ENCODE assay signal across 31 cellular contexts in genomic region chr2:74725287-74725686, GRCh38.
"Had no signal": no experiment of that assay in that cellular context is flagged by ENCODE, and none has a peak within 500 bp of the region (broad histone marks: within the 10 kb centered on the region; RNA-seq: fewer than 3 reads in every experiment).

No MANE protein-coding gene starts in this region.

- H3K4me1 ChIP-seq: SJCRH30 had no signal

- H3K27ac ChIP-seq: brain microvascular endothelial cell, cardiac muscle cell, SJCRH30, SK-N-MC, WERI-Rb-1 had no signal

- H3K27me3 ChIP-seq: brain microvascular endothelial cell, cardiac muscle cell, MG63, SJCRH30 had no signal

- H3K4me3 Mint-ChIP-seq: activated CD4-positive, alpha-beta memory T cell treated with anti-CD3 and anti-CD28 coated beads, Interleukin-2, amount 10 ng/mL, durations not matched to agents 7 days and 5 days; activated CD8-positive, alpha-beta memory T cell treated with anti-CD3 and anti-CD28 coated beads, Interleukin-2, amount 10 ng/mL, durations not matched to agents 7 days and 5 days; activated naive CD4-positive, alpha-beta T cell treated with anti-CD3 and anti-CD28 coated beads, Interleukin-2, amount 10 ng/mL, durations not matched to agents 7 days and 5 days; activated naive CD8-positive, alpha-beta T cell; activated naive CD8-positive, alpha-beta T cell treated with anti-CD3 and anti-CD28 coated beads, Interleukin-2, amount 50 U/mL, for 24 hours; central memory CD8-positive, alpha-beta T cell had no signal

- H3K4me3 ChIP-seq: cardiac muscle cell, MG63, SJCRH30, SK-N-MC had no signal

- H3K9me3 Mint-ChIP-seq: activated CD4-positive, alpha-beta memory T cell treated with anti-CD3 and anti-CD28 coated beads, Interleukin-2, amount 10 ng/mL, durations not matched to agents 7 days and 5 days; activated naive CD4-positive, alpha-beta T cell treated with anti-CD3 and anti-CD28 coated beads, Interleukin-2, amount 10 ng/mL, durations not matched to agents 7 days and 5 days; central memory CD8-positive, alpha-beta T cell had no signal

- DNase-seq: activated CD4-positive, alpha-beta memory T cell treated with anti-CD3 and anti-CD28 coated beads, Interleukin-2, amount 10 ng/mL, durations not matched to agents 7 days and 5 days; activated CD4-positive, alpha-beta T cell treated with anti-CD3 and anti-CD28 coated beads for 1 hour; activated CD4-positive, alpha-beta T cell treated with anti-CD3 and anti-CD28 coated beads for 48 hours; activated CD4-positive, CD25-positive, alpha-beta regulatory T cell; activated CD8-positive, alpha-beta memory T cell treated with anti-CD3 and anti-CD28 coated beads for 24 hours; activated CD8-positive, alpha-beta memory T cell treated with anti-CD3 and anti-CD28 coated beads, Interleukin-2, amount 10 ng/mL, durations not matched to agents 7 days and 5 days; activated CD8-positive, alpha-beta memory T cell treated with anti-CD3 and anti-CD28 coated beads, Interleukin-2, amount 50 U/mL, for 48 hours; activated effector memory CD4-positive, alpha-beta T cell treated with Interleukin-2 at 50 U/mL for 16 hours; activated naive CD4-positive, alpha-beta T cell treated with anti-CD3 and anti-CD28 coated beads, Interleukin-2, amount 10 ng/mL, durations not matched to agents 7 days and 5 days; activated naive CD8-positive, alpha-beta T cell treated with anti-CD3 and anti-CD28 coated beads, Interleukin-2, amount 50 U/mL, for 24 hours; activated T-cell treated with anti-CD3 and anti-CD28 coated beads, Interleukin-2, amount 50 U/mL, for 48 hours; anterior cingulate cortex; brain microvascular endothelial cell; Karpas-422; MG63; NCI-H1048; NCI-H1105 treated with DMSO at 0.1 percent for 48 hours; NCI-H1436; NCI-H1694; NCI-H1930; NCI-H345; NCI-H524 treated with DMSO at 0.1 percent for 48 hours; NK-92 treated with Interleukin-12 subunit alpha and Interleukin-12 subunit beta, amount 100 ng/mL, for 24 hours; SHP77; SJCRH30; T1000; WERI-Rb-1 had no signal

- H3K36me3 Mint-ChIP-seq: activated CD8-positive, alpha-beta memory T cell treated with anti-CD3 and anti-CD28 coated beads, Interleukin-2, amount 10 ng/mL, durations not matched to agents 7 days and 5 days; activated naive CD4-positive, alpha-beta T cell treated with anti-CD3 and anti-CD28 coated beads, Interleukin-2, amount 10 ng/mL, durations not matched to agents 7 days and 5 days had no signal

- H3K36me3 ChIP-seq: brain microvascular endothelial cell, cardiac muscle cell, MG63, SJCRH30, WERI-Rb-1 had no signal

- ATAC-seq: activated CD8-positive, alpha-beta memory T cell treated with anti-CD3 and anti-CD28 coated beads, Interleukin-2, amount 10 ng/mL, durations not matched to agents 7 days and 5 days; activated naive CD8-positive, alpha-beta T cell treated with anti-CD3 and anti-CD28 coated beads, Interleukin-2, amount 50 U/mL, for 24 hours had no signal

- H3K9me3 ChIP-seq: MG63, SJCRH30 had no signal

- H3K4me1 Mint-ChIP-seq: activated CD4-positive, alpha-beta memory T cell treated with anti-CD3 and anti-CD28 coated beads, Interleukin-2, amount 10 ng/mL, durations not matched to agents 7 days and 5 days; activated CD8-positive, alpha-beta memory T cell treated with anti-CD3 and anti-CD28 coated beads, Interleukin-2, amount 10 ng/mL, durations not matched to agents 7 days and 5 days; activated naive CD4-positive, alpha-beta T cell treated with anti-CD3 and anti-CD28 coated beads, Interleukin-2, amount 10 ng/mL, durations not matched to agents 7 days and 5 days; activated naive CD8-positive, alpha-beta T cell treated with anti-CD3 and anti-CD28 coated beads, Interleukin-2, amount 50 U/mL, for 24 hours; central memory CD8-positive, alpha-beta T cell had no signal

- H3K27ac Mint-ChIP-seq: activated CD4-positive, alpha-beta memory T cell treated with anti-CD3 and anti-CD28 coated beads, Interleukin-2, amount 10 ng/mL, durations not matched to agents 7 days and 5 days; activated CD8-positive, alpha-beta memory T cell treated with anti-CD3 and anti-CD28 coated beads, Interleukin-2, amount 10 ng/mL, durations not matched to agents 7 days and 5 days; activated naive CD4-positive, alpha-beta T cell treated with anti-CD3 and anti-CD28 coated beads, Interleukin-2, amount 10 ng/mL, durations not matched to agents 7 days and 5 days; activated naive CD8-positive, alpha-beta T cell; activated naive CD8-positive, alpha-beta T cell treated with anti-CD3 and anti-CD28 coated beads, Interleukin-2, amount 50 U/mL, for 24 hours had no signal
